ENCODE assay signal across 8 cellular contexts in genomic region chr5:168580779-168581469, GRCh38. TPM values are rescaled to one million over a fixed set of nuclear protein-coding genes. Genes with fewer than 3 reads are reported as not detected.
DNase-seq lines count a peak whose midpoint lies in the region; ATAC-seq and TF ChIP-seq lines count a peak whose summit lies in the region.
"Not testable (repeated sequence)": the region's sequence is repeated elsewhere in the genome, so short reads cannot be mapped to it uniquely, and the experiment has no call there.
"Had no signal": no experiment of that assay in that cellular context is flagged by ENCODE, and none has a peak within 500 bp of the region (broad histone marks: within the 10 kb centered on the region; RNA-seq: fewer than 3 reads in every experiment).

No MANE protein-coding gene starts in this region.

- POLR2A ChIA-PET in CD4-positive, alpha-beta T cell (lab: Charles Lee): interaction anchor here (1.7 to 2.6 kb wide), 2 partner anchors 32 to 94 kb away, joined by 4 to 13 read pairs; no protein-coding TSS in a partner anchor
- POLR2A ChIA-PET in activated CD8-positive, alpha-beta T cell treated with anti-CD3 and anti-CD28 coated beads for 36 hours (lab: Charles Lee): interaction anchor here (0.6 to 1.0 kb wide), 3 partner anchors 11 to 832 kb away, joined by 3 to 4 read pairs (median 3); no protein-coding TSS in a partner anchor

- H3K27ac Mint-ChIP-seq in CD4-positive, alpha-beta T cell: not testable (repeated sequence)
- peak overlapping the region; percentile 98 for H3K27ac Mint-ChIP-seq in activated CD8-positive, alpha-beta T cell treated with anti-CD3 and anti-CD28 coated beads for 36 hours
- peak overlapping the region in 4 of 5 experiments; percentile 99 to 100 (median 100) for H3K27ac Mint-ChIP-seq in brain
- H3K27ac Mint-ChIP-seq in glutamatergic neuron (ENCODE audit: unreplicated experiment): peak overlapping the region; percentile 43

- not testable (repeated sequence) for TF ChIP-seq EP300 in neural cell (conservative IDR thresholded peaks at IDR 0.05; ENCODE audit: poor library complexity, severe bottlenecking)

- CTCF ChIA-PET in CD4-positive, alpha-beta T cell (lab: Charles Lee): not testable (repeated sequence)
- CTCF ChIA-PET in activated CD8-positive, alpha-beta T cell treated with anti-CD3 and anti-CD28 coated beads for 36 hours (lab: Charles Lee): interaction anchor here (1.7 kb wide), 1 partner anchor 95 kb away, joined by 4 read pairs; the partner anchor contains the start of gene RARS1

- intact Hi-C loops in CD4-positive, alpha-beta T cell (cut with DNase I, micrococcal nuclease): loop anchor here in 1 of 2 experiments (5.0 kb wide), 2 partner anchors 1001 to 1056 kb away; partner anchors contain the start of genes DOCK2 and SPDL1
- intact Hi-C loops in activated CD8-positive, alpha-beta T cell treated with anti-CD3 and anti-CD28 coated beads for 36 hours (cut with micrococcal nuclease): not testable (repeated sequence)

- H3K36me3 ChIP-seq in HUES48 (ENCODE audit: control insufficient read depth, insufficient read depth, low read length); neural cell (ENCODE audit: insufficient read depth, low read length): not testable (repeated sequence)

- not testable (repeated sequence) for H2AFZ ChIP-seq in neural cell (ENCODE audit: low read depth, low read length)

- not testable (repeated sequence) for H3K9me3 ChIP-seq in CD4-positive, alpha-beta T cell (ENCODE audit: control insufficient read depth, low read length); HUES48 (ENCODE audit: control insufficient read depth, insufficient read depth, low read length); neural cell (ENCODE audit: low read length)

- not testable (repeated sequence) for H3K9ac ChIP-seq in HUES48 (ENCODE audit: low read depth, low read length); neural cell (ENCODE audit: low read length)

- not testable (repeated sequence) for H3K27me3 Mint-ChIP-seq in CD4-positive, alpha-beta T cell; activated CD8-positive, alpha-beta T cell treated with anti-CD3 and anti-CD28 coated beads for 36 hours
- H3K27me3 Mint-ChIP-seq in brain (peaks cover 11% of the 10 kb centered on the region), glutamatergic neuron (ENCODE audit: unreplicated experiment) (peaks cover 14% of the 10 kb centered on the region)

- not testable (repeated sequence) for H3K4me3 ChIP-seq in HUES48 (ENCODE audit: low read depth, low read length); neural cell (ENCODE audit: low read length)

- not testable (repeated sequence) for TF ChIP-seq CTCF in CD4-positive, alpha-beta T cell (IDR thresholded peaks at IDR 0.05); activated CD8-positive, alpha-beta T cell treated with anti-CD3 and anti-CD28 coated beads for 36 hours (IDR thresholded peaks at IDR 0.05); brain (conservative IDR thresholded peaks at IDR 0.05); glutamatergic neuron (IDR thresholded peaks at IDR 0.05; ENCODE audit: partially characterized antibody, unreplicated experiment); neural cell (IDR thresholded peaks at IDR 0.05; ENCODE audit: poor library complexity, severe bottlenecking)

- TF ChIP-seq RAD21 in neural cell (conservative IDR thresholded peaks at IDR 0.05): not testable (repeated sequence)

- H3K4me2 ChIP-seq in neural cell (ENCODE audit: low read length): not testable (repeated sequence)

- not testable (repeated sequence) for H3K27ac ChIP-seq in CD4-positive, alpha-beta T cell (ENCODE audit: low read depth, low read length)
- peak overlapping the region; percentile 83 for H3K27ac ChIP-seq in HUES48 (ENCODE audit: low read depth, low read length)
- peak overlapping the region; percentile 97 for H3K27ac ChIP-seq in neural cell (ENCODE audit: low read length)

- peaks cover 31% of the 10 kb centered on the region for H3K79me2 ChIP-seq in neural cell (replicated peaks; ENCODE audit: insufficient read depth, low read length)

- H3K9me2 ChIP-seq in neural cell (ENCODE audit: insufficient read depth, low read length): not testable (repeated sequence)

- H4K20me1 ChIP-seq in neural cell (ENCODE audit: insufficient read depth): not testable (repeated sequence)

- H3K27me3 ChIP-seq in CD4-positive, alpha-beta T cell (ENCODE audit: control insufficient read depth, insufficient read depth, low read length); HUES48 (ENCODE audit: control insufficient read depth, insufficient read depth, low read length); neural cell (ENCODE audit: insufficient read depth, low read depth, low read length): not testable (repeated sequence)

- DNase-seq in CD4-positive, alpha-beta T cell; activated CD8-positive, alpha-beta T cell treated with anti-CD3 and anti-CD28 coated beads for 36 hours; glutamatergic neuron: not testable (repeated sequence)
- peak; percentile 32 for DNase-seq in OCI-M1 (lab: John Stamatoyannopoulos, UW)

- peak overlapping the region; percentile 92 for H3K4me3 Mint-ChIP-seq in CD4-positive, alpha-beta T cell
- H3K4me3 Mint-ChIP-seq in activated CD8-positive, alpha-beta T cell treated with anti-CD3 and anti-CD28 coated beads for 36 hours; glutamatergic neuron (ENCODE audit: unreplicated experiment): not testable (repeated sequence)
- peak overlapping the region in 2 of 5 experiments; percentile 27 to 94 for H3K4me3 Mint-ChIP-seq in brain

- H3K4me1 Mint-ChIP-seq in CD4-positive, alpha-beta T cell (ENCODE audit: low read depth): peaks cover 33% of the 10 kb centered on the region
- H3K4me1 Mint-ChIP-seq in activated CD8-positive, alpha-beta T cell treated with anti-CD3 and anti-CD28 coated beads for 36 hours (ENCODE audit: low read depth): peaks cover 25% of the 10 kb centered on the region
- H3K4me1 Mint-ChIP-seq in brain: peaks cover 44% of the 10 kb centered on the region
- peaks cover 22% of the 10 kb centered on the region for H3K4me1 Mint-ChIP-seq in glutamatergic neuron (ENCODE audit: low read depth, unreplicated experiment)

- not testable (repeated sequence) for H3K9me3 Mint-ChIP-seq in CD4-positive, alpha-beta T cell; activated CD8-positive, alpha-beta T cell treated with anti-CD3 and anti-CD28 coated beads for 36 hours; brain; glutamatergic neuron (ENCODE audit: unreplicated experiment)

- peaks cover 13% of the 10 kb centered on the region for H3K4me1 ChIP-seq in HUES48 (ENCODE audit: control insufficient read depth, insufficient read depth, low read length)

- H3K36me3 Mint-ChIP-seq in CD4-positive, alpha-beta T cell (ENCODE audit: low read depth): peaks cover 17% of the 10 kb centered on the region
- H3K36me3 Mint-ChIP-seq in activated CD8-positive, alpha-beta T cell treated with anti-CD3 and anti-CD28 coated beads for 36 hours (ENCODE audit: low read depth): peaks cover 15% of the 10 kb centered on the region
- peaks cover 16% of the 10 kb centered on the region for H3K36me3 Mint-ChIP-seq in brain
- not testable (repeated sequence) for H3K36me3 Mint-ChIP-seq in glutamatergic neuron (ENCODE audit: unreplicated experiment)

- ATAC-seq in CD4-positive, alpha-beta T cell (ENCODE audit: poor library complexity); activated CD8-positive, alpha-beta T cell treated with anti-CD3 and anti-CD28 coated beads for 36 hours: not testable (repeated sequence)

- not testable (repeated sequence) for H3F3A ChIP-seq in neural cell (ENCODE audit: insufficient read depth, low read length, poor library complexity, severe bottlenecking)

RNA-seq across cellular contexts. Expression of gene PANK3, which starts 1.8 kb away (rescaled TPM):
- 10 to 100 TPM; 34.2 to 34.7 TPM for total RNA-seq in CD4-positive, alpha-beta T cell
- 10 to 100 TPM; 58.7 to 60.6 TPM for total RNA-seq in activated CD8-positive, alpha-beta T cell treated with anti-CD3 and anti-CD28 coated beads for 36 hours
- polyA plus RNA-seq in brain (ENCODE audit: insufficient read depth, low read depth, low replicate concordance) (6.4 TPM), neural cell (126 and 145 TPM in 2 replicates)
- total RNA-seq in glutamatergic neuron (ENCODE audit: unreplicated experiment): 153 TPM
- 257 and 294 TPM in 2 replicates for polyA minus RNA-seq in neural cell

RNA-seq across cellular contexts. Expression of gene FBLL1, which starts 51.8 kb away (rescaled TPM):
- total RNA-seq in CD4-positive, alpha-beta T cell: not detected
- total RNA-seq in activated CD8-positive, alpha-beta T cell treated with anti-CD3 and anti-CD28 coated beads for 36 hours: under 1 TPM in 1 of 2 experiments, not detected in 1; 0.20 TPM
- polyA plus RNA-seq in brain (ENCODE audit: insufficient read depth, low read depth, low replicate concordance) (33.1 TPM), neural cell (63.7 and 79.6 TPM in 2 replicates)
- 66.2 TPM for total RNA-seq in glutamatergic neuron (ENCODE audit: unreplicated experiment)
- 57.5 and 61.6 TPM in 2 replicates for polyA minus RNA-seq in neural cell
- polyA plus RNA-seq: CD14-positive monocyte had no signal

Comparison
In these comparisons a context has a peak if more than half of its experiments do, and no peak if none do; other contexts are left out.
1. RNA of gene FBLL1, which starts 51.8 kb away (total RNA-seq): 66.2 TPM in glutamatergic neuron (single experiment); 0.20 TPM in activated CD8-positive, alpha-beta T cell treated with anti-CD3 and anti-CD28 coated beads for 36 hours and not detected in CD4-positive, alpha-beta T cell; every median in the first group is over 10 times any median in the second.